ENCODE assay signal across 8 cellular contexts in genomic region chr3:15108082-15108545, GRCh38. TPM values are rescaled to one million over a fixed set of nuclear protein-coding genes. Genes with fewer than 3 reads are reported as not detected.
DNase-seq lines count a peak whose midpoint lies in the region; ATAC-seq and TF ChIP-seq lines count a peak whose summit lies in the region.

No MANE protein-coding gene starts in this region.

- H3K9ac ChIP-seq in liver (ENCODE audit: low read depth in 1 of 2, low read length in 2 of 2), result peak overlapping the region; percentile 38 to 51

- TF ChIP-seq CTCF in GM10266 (IDR thresholded peaks at IDR 0.05; ENCODE audit: control insufficient read depth, insufficient read depth, low read depth, missing control alignments) (peak; percentile 94), choroid plexus epithelial cell (conservative IDR thresholded peaks at IDR 0.05; ENCODE audit: low read depth, low read length) (peak; percentile 93), liver (IDR thresholded peaks at IDR 0.05; ENCODE audit: low read depth, low read length, missing input control) (peak; percentile 85)

- no peaks in the 10 kb centered on the region for H3K27me3 ChIP-seq in liver (ENCODE audit: control insufficient read depth in 4 of 4, insufficient read depth in 4 of 4, low read length in 3 of 4)

- H3K4me1 ChIP-seq in liver (ENCODE audit: control insufficient read depth in 4 of 4, insufficient read depth in 4 of 4, low read length in 3 of 4), result peaks cover 7 to 21% (median 8%) of the 10 kb centered on the region in 4 donors

- peak overlapping the region; percentile 81 to 83 for H3K27ac ChIP-seq in liver (ENCODE audit: low read depth in 1 of 2, low read length in 2 of 2)

- ATAC-seq in HG02642 (IDR thresholded peaks at IDR 0.05; ENCODE audit: poor library complexity, unreplicated experiment), result peak; percentile 85
- no peak for ATAC-seq in GM19328 (IDR thresholded peaks at IDR 0.05; ENCODE audit: unreplicated experiment)

- H3K4me3 ChIP-seq in choroid plexus epithelial cell (ENCODE audit: low read depth, low read length), result no peak overlapping the region
- H3K4me3 ChIP-seq in liver (ENCODE audit: low read depth in 1 of 3, low read length in 3 of 3), result no peak overlapping the region

- DNase-seq in GM10266 (ENCODE audit: extremely low spot score) (peak; percentile 83), NCI-H2227 (lab: John Stamatoyannopoulos, UW; ENCODE audit: unreplicated experiment) (peak; percentile 76), choroid plexus epithelial cell (ENCODE audit: low read depth) (peak; percentile 84)
- peak; percentile 53 for DNase-seq in activated CD4-positive, alpha-beta T cell treated with anti-CD3 and anti-CD28 coated beads for 1 hour
- peak; percentile 64 to 71 for DNase-seq in stimulated activated CD4-positive, alpha-beta T cell treated with anti-CD3 and anti-CD28 coated beads, Interleukin-4, amount 100 ng/mL, for 48 hours (ENCODE audit: low read depth in 2 of 2)

- no peaks in the 10 kb centered on the region for H3K9me3 ChIP-seq in liver (ENCODE audit: control insufficient read depth in 4 of 4, low read length in 3 of 4)

- 21% methylated on average over 11 of the region's 11 CpGs for WGBS in liver

- TF ChIP-seq RAD21 in liver (IDR thresholded peaks at IDR 0.05), result peak; percentile 87 to 91

- no peaks in the 10 kb centered on the region for H3K36me3 ChIP-seq in liver (ENCODE audit: control insufficient read depth in 4 of 4, insufficient read depth in 3 of 4, low read depth in 1 of 4, low read length in 3 of 4)

TF ChIP-seq in liver, 16 proteins besides CTCF, POLR2A, EP300 and RAD21:
- TF ChIP-seq EGR1 (IDR thresholded peaks at IDR 0.05; ENCODE audit: low read depth in 2 of 2) (no peak), NR2F2 (IDR thresholded peaks at IDR 0.05) (no peak), SP1 (IDR thresholded peaks at IDR 0.05) (no peak), REST (IDR thresholded peaks at IDR 0.05) (no peak), JUND (IDR thresholded peaks at IDR 0.05) (no peak), FOXA1 (IDR thresholded peaks at IDR 0.05) (no peak), GABPA (IDR thresholded peaks at IDR 0.05 in 1 of 2, conservative IDR thresholded peaks at IDR 0.05 in 1 of 2) (no peak), MAX (IDR thresholded peaks at IDR 0.05) (no peak), RXRA (IDR thresholded peaks at IDR 0.05) (no peak)

RNA-seq across cellular contexts. Expression of gene RBSN, which starts 9.2 kb away (rescaled TPM):
- 10 to 100 TPM; 13.9 to 18.3 TPM for total RNA-seq in liver
- 1 to 10 TPM; 5.6 to 10.0 TPM for polyA plus RNA-seq in liver

RNA-seq across cellular contexts. Expression of gene MRPS25, which starts 43.0 kb away (rescaled TPM):
- 10 to 100 TPM; 12.6 to 33.2 TPM for total RNA-seq in liver
- polyA plus RNA-seq in liver, result 10 to 100 TPM; 52.6 to 55.1 TPM
